8 cellular contexts compared by ENCODE assay signal in the genomic region with DNA sequence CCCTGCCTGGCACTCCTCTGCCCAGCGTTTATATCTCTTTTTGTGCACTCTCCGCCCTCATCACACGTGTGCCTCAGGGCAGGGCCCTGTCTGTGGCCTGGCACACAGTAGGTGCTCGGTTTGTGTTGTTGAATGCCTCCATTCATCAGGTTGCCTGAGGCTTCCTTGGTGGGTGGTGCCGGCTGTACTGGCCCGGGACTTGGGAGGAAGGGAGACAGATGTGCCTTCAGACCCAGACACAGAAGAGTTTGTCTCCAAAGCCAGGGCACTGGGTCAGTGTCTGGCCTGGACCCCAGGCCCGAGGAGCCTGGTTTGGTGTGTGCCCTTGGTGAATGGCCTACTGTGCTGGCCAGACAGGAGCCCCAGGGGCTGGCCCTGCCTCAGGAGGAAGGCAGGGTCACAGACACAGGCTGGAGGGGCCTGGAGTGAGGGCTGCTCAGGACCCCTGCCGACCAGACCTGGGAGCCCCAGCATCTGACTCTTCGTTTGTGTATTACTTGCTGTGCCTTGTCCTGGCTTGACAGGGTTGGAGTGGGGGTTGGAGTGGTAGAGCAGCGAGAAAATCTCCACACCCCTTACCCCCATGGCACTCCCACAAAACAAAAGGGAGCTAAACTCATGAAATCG.
DNase-seq lines count a peak whose midpoint lies in the region; ATAC-seq and TF ChIP-seq lines count a peak whose summit lies in the region.

No MANE protein-coding gene starts in this region.

- intact Hi-C loops in MCF 10A (cut with micrococcal nuclease) (loop anchor here (5.0 kb wide), 1 partner anchor 71 kb away; a partner anchor contains a TSS), upper lobe of right lung (cut with DNase I) (no loop called here)

- BruUV-seq in MCF 10A (replicated peaks; lab: Mats Ljungman, UMichigan), result TSS peak; percentile 44

- H3K4me3 ChIP-seq in upper lobe of right lung, result peak overlapping the region; percentile 51

- no peaks in the 10 kb centered on the region for H3K9me3 ChIP-seq in upper lobe of right lung

- H3K4me3 Mint-ChIP-seq in activated naive CD4-positive, alpha-beta T cell treated with anti-CD3 and anti-CD28 coated beads, Interleukin-2, amount 50 U/mL, for 24 hours, result peak overlapping the region; percentile 95
- peak overlapping the region; percentile 88 for H3K4me3 Mint-ChIP-seq in MCF 10A (ENCODE audit: unreplicated experiment)

- TF ChIP-seq CTCF in MCF 10A (IDR thresholded peaks at IDR 0.05; ENCODE audit: unreplicated experiment) (no peak), upper lobe of right lung (IDR thresholded peaks at IDR 0.05) (no peak)

- no peaks in the 10 kb centered on the region for H3K27me3 Mint-ChIP-seq in activated naive CD4-positive, alpha-beta T cell treated with anti-CD3 and anti-CD28 coated beads, Interleukin-2, amount 50 U/mL, for 24 hours
- H3K27me3 Mint-ChIP-seq in MCF 10A (ENCODE audit: insufficient read depth, unreplicated experiment), result no peaks in the 10 kb centered on the region

- POLR2A ChIA-PET in MCF 10A (lab: Yijun Ruan, JAX), result interaction anchor here (0.7 to 1.0 kb wide), 3 partner anchors 21 to 58 kb away, joined by 3 to 5 read pairs (median 3); no protein-coding TSS in a partner anchor

- H3K4me1 ChIP-seq in upper lobe of right lung, result peaks cover 56% of the 10 kb centered on the region

- DNase-seq in activated naive CD4-positive, alpha-beta T cell treated with anti-CD3 and anti-CD28 coated beads, Interleukin-2, amount 50 U/mL, for 16 hours, result no peak
- DNase-seq in MCF 10A (ENCODE audit: unreplicated experiment) (no peak), medulla oblongata (ENCODE audit: extremely low spot score) (peak; percentile 78), upper lobe of right lung (no peak), NCI-H187 (lab: John Stamatoyannopoulos, UW) (no peak), NCI-H1694 (lab: John Stamatoyannopoulos, UW) (no peak)

- H3K9me3 Mint-ChIP-seq in activated naive CD4-positive, alpha-beta T cell treated with anti-CD3 and anti-CD28 coated beads, Interleukin-2, amount 50 U/mL, for 24 hours, result no peaks in the 10 kb centered on the region
- H3K9me3 Mint-ChIP-seq in MCF 10A (ENCODE audit: unreplicated experiment), result no peaks in the 10 kb centered on the region

- ATAC-seq in upper lobe of right lung (no peak), HG02759 (IDR thresholded peaks at IDR 0.05; ENCODE audit: unreplicated experiment) (no peak)

- H3K36me3 ChIP-seq in upper lobe of right lung, result no peaks in the 10 kb centered on the region

- H3K27me3 ChIP-seq in upper lobe of right lung, result no peaks in the 10 kb centered on the region

- no peaks in the 10 kb centered on the region for H3K36me3 Mint-ChIP-seq in activated naive CD4-positive, alpha-beta T cell treated with anti-CD3 and anti-CD28 coated beads, Interleukin-2, amount 50 U/mL, for 24 hours
- H3K36me3 Mint-ChIP-seq in MCF 10A (ENCODE audit: insufficient read depth, unreplicated experiment), result peaks cover 8% of the 10 kb centered on the region

- peaks cover 85% of the 10 kb centered on the region for H3K4me1 Mint-ChIP-seq in activated naive CD4-positive, alpha-beta T cell treated with anti-CD3 and anti-CD28 coated beads, Interleukin-2, amount 50 U/mL, for 24 hours
- H3K4me1 Mint-ChIP-seq in MCF 10A (ENCODE audit: insufficient read depth, unreplicated experiment), result peaks cover 17% of the 10 kb centered on the region

- CTCF ChIA-PET in MCF 10A (lab: Yijun Ruan, JAX), result interaction anchor here (0.6 to 1.7 kb wide), 3 partner anchors 11 to 171 kb away, joined by 3 to 6 read pairs (median 5); no protein-coding TSS in a partner anchor

- peak overlapping the region; percentile 88 for H3K27ac ChIP-seq in upper lobe of right lung

- peak overlapping the region; percentile 96 for H3K27ac Mint-ChIP-seq in activated naive CD4-positive, alpha-beta T cell treated with anti-CD3 and anti-CD28 coated beads, Interleukin-2, amount 50 U/mL, for 24 hours
- peak overlapping the region; percentile 84 for H3K27ac Mint-ChIP-seq in MCF 10A (ENCODE audit: low read depth, unreplicated experiment)
